ENCODE assay signal across 22 cellular contexts in the genomic region with DNA sequence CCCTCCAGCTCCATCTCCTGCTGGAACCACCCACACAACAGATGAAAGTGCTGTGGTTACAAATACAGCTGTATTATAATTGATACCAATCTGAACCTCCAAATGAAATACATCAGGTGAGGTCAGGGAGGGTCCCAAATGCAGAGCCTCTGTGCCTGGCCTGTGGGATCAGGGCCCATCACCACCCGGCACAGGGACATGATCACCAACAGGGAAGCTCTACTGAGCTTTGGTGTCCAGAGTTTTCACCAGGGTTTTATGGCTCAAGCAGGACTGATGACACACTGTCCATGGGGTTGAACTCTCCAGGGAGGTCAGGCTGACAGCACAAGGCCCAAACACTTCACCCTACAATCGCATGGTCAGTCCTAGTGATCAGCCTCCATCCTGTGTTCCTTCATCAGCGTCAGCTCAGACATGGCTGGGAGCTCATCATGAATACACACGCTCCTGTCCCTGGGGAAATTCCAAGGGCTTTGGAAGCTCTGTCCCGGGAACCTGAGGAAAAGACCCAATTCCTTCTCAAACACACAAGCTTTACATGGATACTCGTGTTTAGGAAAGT. TPM values are rescaled to one million over a fixed set of nuclear protein-coding genes. Genes with fewer than 3 reads are reported as not detected.
DNase-seq lines count a peak whose midpoint lies in the region; ATAC-seq and TF ChIP-seq lines count a peak whose summit lies in the region.
"Had no signal": no experiment of that assay in that cellular context is flagged by ENCODE, and none has a peak within 500 bp of the region (broad histone marks: within the 10 kb centered on the region; RNA-seq: fewer than 3 reads in every experiment).

No MANE protein-coding gene starts in this region.

- no peak overlapping the region for H3K27ac Mint-ChIP-seq in H9
- no peak overlapping the region for H3K27ac Mint-ChIP-seq in CD8-positive, alpha-beta memory T cell
- H3K27ac Mint-ChIP-seq: CD4-positive, alpha-beta T cell; HFFc6 had no signal

- H3K27me3 ChIP-seq in H9 (ENCODE audit: insufficient read depth, low read length), result no peaks in the 10 kb centered on the region
- H3K27me3 ChIP-seq in spleen (replicated peaks in 1 of 7), result peaks cover 0 to 92% (median 21%) of the 10 kb centered on the region in 7 donors
- no peaks in the 10 kb centered on the region for H3K27me3 ChIP-seq in CD8-positive, alpha-beta memory T cell (ENCODE audit: insufficient read depth, low read length, poor library complexity, severe bottlenecking)

- intact Hi-C loops in spleen (cut with DNase I; ENCODE audit: low total_unique reads), result loop anchor here (10.0 kb wide), 1 partner anchor 153 kb away; no protein-coding TSS in a partner anchor

- H3K27ac ChIP-seq in H9 (ENCODE audit: insufficient read length, low read depth, low read length) (no peak overlapping the region), spleen (no peak overlapping the region)
- no peak overlapping the region for H3K27ac ChIP-seq in CD8-positive, alpha-beta memory T cell (ENCODE audit: low read depth, low read length)
- H3K27ac ChIP-seq: PC-9 had no signal

- H3K79me2 ChIP-seq in H9 (ENCODE audit: insufficient read depth, low read length), result no peaks in the 10 kb centered on the region

- H2BK120ac ChIP-seq in H9 (ENCODE audit: low read depth, low read length, poor library complexity, severe bottlenecking), result no peak overlapping the region

- H3T11ph ChIP-seq in H9 (ENCODE audit: low read length), result no peak overlapping the region

- H3K56ac ChIP-seq in H9 (ENCODE audit: insufficient read length, low read depth, low read length), result no peak overlapping the region

- TF ChIP-seq CTCF in H9 (conservative IDR thresholded peaks at IDR 0.05), result no peak
- no peak for TF ChIP-seq CTCF in fibroblast of mammary gland (conservative IDR thresholded peaks at IDR 0.05; ENCODE audit: control insufficient read depth, insufficient read depth, low read depth, low read length)
- TF ChIP-seq CTCF in spleen (IDR thresholded peaks at IDR 0.05 in 8 of 11, conservative IDR thresholded peaks at IDR 0.05 in 3 of 11), result no peak

- H3K4me3 Mint-ChIP-seq in H9, result no peak overlapping the region
- H3K4me3 Mint-ChIP-seq in CD8-positive, alpha-beta memory T cell, result no peak overlapping the region
- H3K4me3 Mint-ChIP-seq: CD4-positive, alpha-beta T cell; HFFc6 had no signal

- H2BK15ac ChIP-seq in H9 (ENCODE audit: low read depth, low read length), result no peak overlapping the region

- no peak overlapping the region for H4K91ac ChIP-seq in H9 (ENCODE audit: insufficient read length, low read depth, low read length)

- DNase-seq in EH (ENCODE audit: low read depth), result peak; percentile 64
- peak; percentile 15 for DNase-seq in H9
- DNase-seq in fibroblast of mammary gland (ENCODE audit: low read depth), result peak; percentile 65
- DNase-seq in mesenteric fat pad (ENCODE audit: low spot score), result peak; percentile 67
- DNase-seq in NCI-H1930 (lab: John Stamatoyannopoulos, UW), result no peak
- no peak for DNase-seq in spleen
- no peak for DNase-seq in CD8-positive, alpha-beta memory T cell
- DNase-seq: CD4-positive, alpha-beta T cell; DMS79; GF-D8; GOT3; HFFc6; Karpas-422; NCI-H1105 treated with DMSO at 0.1 percent for 48 hours; NCI-H187; NCI-H2171; NCI-H446 treated with DMSO at 0.1 percent for 48 hours; NCI-H748 treated with DMSO at 0.1 percent for 48 hours; PC-9 had no signal

- H2AFZ ChIP-seq in H9 (ENCODE audit: low read length), result no peak overlapping the region
- H2AFZ ChIP-seq: PC-9 had no signal

- peaks cover 49% of the 10 kb centered on the region for H3K27me3 Mint-ChIP-seq in H9 (ENCODE audit: low read depth)
- H3K27me3 Mint-ChIP-seq in CD8-positive, alpha-beta memory T cell, result peaks cover 15 to 30% of the 10 kb centered on the region in 2 donors

- peaks cover 4 to 11% of the 10 kb centered on the region in 2 experiments; a peak in 4 of 5 replicates for H3K9me3 Mint-ChIP-seq in H9
- peaks cover 0 to 3% (median 0%) of the 10 kb centered on the region in 5 donors for H3K9me3 Mint-ChIP-seq in CD8-positive, alpha-beta memory T cell
- H3K9me3 Mint-ChIP-seq: CD4-positive, alpha-beta T cell; HFFc6 had no signal

- H3K4me2 ChIP-seq in H9 (ENCODE audit: insufficient read depth, insufficient read length, low read length), result no peak overlapping the region
- H3K4me2 ChIP-seq: PC-9 had no signal

- no peak overlapping the region for H2BK12ac ChIP-seq in H9 (ENCODE audit: insufficient read length, low read depth, low read length)

- no peak overlapping the region for H2AK5ac ChIP-seq in H9 (ENCODE audit: insufficient read length, low read length)

- H4K5ac ChIP-seq in H9 (ENCODE audit: insufficient read length, low read depth, low read length), result no peak overlapping the region

- no peak for TF ChIP-seq POLR2A in spleen (IDR thresholded peaks at IDR 0.05)

- H3K9me3 ChIP-seq in H9 (ENCODE audit: control insufficient read depth, low read depth, low read length), result no peaks in the 10 kb centered on the region
- H3K9me3 ChIP-seq in spleen, result peaks cover 0 to under 1% (median 0%) of the 10 kb centered on the region in 8 donors
- no peaks in the 10 kb centered on the region for H3K9me3 ChIP-seq in CD8-positive, alpha-beta memory T cell (ENCODE audit: low read length)

- peaks cover 2% of the 10 kb centered on the region for H3K23me2 ChIP-seq in H9 (ENCODE audit: insufficient read length, low read depth, low read length, poor library complexity, severe bottlenecking)

- H3K4me3 ChIP-seq in fibroblast of mammary gland (ENCODE audit: control insufficient read depth, low read depth, low read length), result no peak overlapping the region
- H3K4me3 ChIP-seq in spleen, result no peak overlapping the region
- H3K4me3 ChIP-seq in CD8-positive, alpha-beta memory T cell (ENCODE audit: low read length), result no peak overlapping the region
- H3K4me3 ChIP-seq: PC-9 had no signal

- H3K23ac ChIP-seq in H9 (ENCODE audit: insufficient read length, low read depth, low read length), result no peak overlapping the region

- H3K18ac ChIP-seq in H9 (ENCODE audit: insufficient read length, low read depth, low read length), result no peak overlapping the region

- peaks cover 13 to 19% of the 10 kb centered on the region in 2 experiments for H3K4me1 Mint-ChIP-seq in H9
- H3K4me1 Mint-ChIP-seq in CD8-positive, alpha-beta memory T cell, result peaks cover 0 to 7% (median 7%) of the 10 kb centered on the region in 3 donors

- H3K14ac ChIP-seq in H9 (ENCODE audit: insufficient read depth, low read length), result no peak overlapping the region

- H4K8ac ChIP-seq in H9 (replicated peaks; ENCODE audit: insufficient read length, low read depth, low read length), result no peak overlapping the region

- H2BK20ac ChIP-seq in H9 (ENCODE audit: low read depth, low read length, poor library complexity, severe bottlenecking), result no peak overlapping the region

- ATAC-seq in HG02970 (IDR thresholded peaks at IDR 0.05; ENCODE audit: low FRiP score, unreplicated experiment), result no peak
- ATAC-seq: HepG2, Right ventricle myocardium inferior had no signal

- H3K9ac ChIP-seq in H9 (ENCODE audit: extremely low read depth, insufficient read length, low read length), result no peak overlapping the region

- no peaks in the 10 kb centered on the region for H3K79me1 ChIP-seq in H9 (ENCODE audit: insufficient read depth, low read depth, low read length, poor library complexity, severe bottlenecking)

- peaks cover 8 to 13% (median 8%) of the 10 kb centered on the region in 3 experiments for H3K36me3 Mint-ChIP-seq in H9 (ENCODE audit: insufficient read depth in 1 of 3, low read depth in 3 of 3)
- no peaks in the 10 kb centered on the region for H3K36me3 Mint-ChIP-seq in CD8-positive, alpha-beta memory T cell

- no peak overlapping the region for H2BK5ac ChIP-seq in H9 (ENCODE audit: insufficient read length, low read length)

- POLR2A ChIA-PET in CD8-positive, alpha-beta memory T cell (lab: Charles Lee), result no interaction called here

- H4K20me1 ChIP-seq in H9 (ENCODE audit: control insufficient read depth, insufficient read depth, insufficient read length), result no peaks in the 10 kb centered on the region

- CTCF ChIA-PET in CD8-positive, alpha-beta memory T cell (lab: Charles Lee), result no interaction called here

- no peaks in the 10 kb centered on the region for H3K36me3 ChIP-seq in spleen
- H3K36me3 ChIP-seq in CD8-positive, alpha-beta memory T cell (ENCODE audit: insufficient read depth, low read length), result no peaks in the 10 kb centered on the region

- H3K4ac ChIP-seq in H9 (ENCODE audit: low read depth, low read length), result no peak overlapping the region

- H3K4me1 ChIP-seq in H9 (ENCODE audit: insufficient read depth, low read length), result no peaks in the 10 kb centered on the region
- peaks cover 0 to 29% (median 16%) of the 10 kb centered on the region in 6 donors for H3K4me1 ChIP-seq in spleen
- H3K4me1 ChIP-seq in CD8-positive, alpha-beta memory T cell (ENCODE audit: insufficient read depth, low read length), result no peaks in the 10 kb centered on the region

- no CpG with 5 or more reads among the region's 6 CpGs for WGBS in H9 (ENCODE audit: extremely low coverage, insufficient read length, low lambda C conversion rate)
- 63 to 76% (median 71%) methylated on average over 6 of the region's 6 CpGs for WGBS in spleen, 5 donors

RNA-seq across cellular contexts. Expression of a gene that starts 3.9 kb away (rescaled TPM):
- total RNA-seq in H9 (2021) (140 and 146 TPM in 2 replicates), mesenteric fat pad (228 TPM), spleen (10 to 100 TPM; 25.1 to 49.3 (median 38.7) TPM)
- 1 to 10 TPM; 1.9 to 3.6 (median 1.9) TPM for polyA plus RNA-seq in spleen
- total RNA-seq in CD8-positive, alpha-beta memory T cell, result under 1 TPM; 0.39 to 1.00 TPM
- 3.3 TPM for polyA plus RNA-seq in CD8-positive, alpha-beta memory T cell
- total RNA-seq: HepG2 had no signal
- polyA plus RNA-seq: HepG2 had no signal

Comparison
In these comparisons a context has a peak if more than half of its experiments do, and no peak if none do; other contexts are left out.
1. DNase-seq: peak in EH (single experiment), H9 (single experiment), fibroblast of mammary gland (single experiment) and mesenteric fat pad (single experiment); none in NCI-H1930 (0 of 2), spleen (single experiment) and CD8-positive, alpha-beta memory T cell (0 of 5).
2. RNA of a gene that starts 3.9 kb away (total RNA-seq): 228 TPM in mesenteric fat pad (single experiment), 140 to 146 TPM in H9 and 25.1 to 49.3 TPM in spleen; 0.39 to 1.00 TPM in CD8-positive, alpha-beta memory T cell; every median in the first group is over 10 times any median in the second.